ENCODE assay signal across 1 cellular context in genomic region chr14:100322138-100322957, GRCh38.
TF ChIP-seq lines count a peak whose summit lies in the region.

No MANE protein-coding gene starts in this region.

TF ChIP-seq in GM12878, 131 proteins besides CTCF, POLR2A, EP300 and RAD21:
- TF ChIP-seq STAT1 (conservative IDR thresholded peaks at IDR 0.05) (no peak), USF1 (IDR thresholded peaks at IDR 0.05; ENCODE audit: borderline replicate concordance, extremely low read length, insufficient read depth, low read depth, low read length) (peak; percentile 15), RELA (IDR thresholded peaks at IDR 0.05; ENCODE audit: borderline replicate concordance, partially characterized antibody) (no peak), ZNF384 (IDR thresholded peaks at IDR 0.05; ENCODE audit: borderline replicate concordance, low read depth, low read length) (no peak), MXI1 (IDR thresholded peaks at IDR 0.05; ENCODE audit: low read depth, low read length) (no peak)
